In the genomic region with DNA sequence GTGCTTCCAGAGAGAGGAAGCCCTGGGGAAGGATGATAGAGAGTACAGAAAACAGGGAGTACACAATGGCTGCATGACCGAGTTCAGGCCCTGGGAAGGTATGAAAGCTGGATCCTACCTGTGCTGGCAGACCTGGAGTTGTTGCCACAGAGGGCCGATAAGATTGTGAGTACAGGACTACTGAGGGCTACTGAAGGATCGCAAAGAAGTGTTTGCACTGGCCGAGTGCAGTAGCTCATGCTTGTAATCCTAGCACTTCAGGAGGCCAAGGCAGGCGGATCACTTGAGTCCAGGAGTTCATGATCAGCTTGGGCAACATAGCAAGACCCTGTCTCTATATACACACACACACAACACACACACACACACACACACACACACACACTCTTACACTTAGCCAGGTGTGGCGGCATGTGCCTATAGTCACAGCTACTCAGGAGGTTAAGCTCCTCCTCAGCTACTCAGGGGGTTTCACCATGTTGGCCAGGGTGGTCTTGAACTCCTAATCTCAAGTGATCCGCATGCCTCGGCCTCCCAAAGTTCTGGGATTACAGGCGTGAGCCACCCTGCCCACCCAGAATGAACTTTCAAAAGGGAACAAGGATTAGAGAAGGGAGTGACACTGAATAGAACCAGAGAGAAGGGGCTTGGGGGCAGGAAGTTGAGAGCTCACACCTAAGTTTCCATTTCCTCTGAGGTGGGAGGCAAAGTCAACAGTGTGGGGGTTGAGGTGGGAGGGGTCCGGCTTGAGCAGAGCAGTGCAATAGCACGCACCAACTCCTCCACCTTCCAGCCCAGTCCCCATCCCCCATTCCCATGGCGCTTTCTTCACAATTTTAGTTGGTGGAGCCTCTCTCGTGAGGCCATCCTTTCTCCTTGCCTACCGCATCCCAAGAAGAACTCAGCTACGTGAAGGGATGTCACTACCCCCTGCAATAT, we compare ENCODE assay signal across 14 cellular contexts. TPM values are rescaled to one million over a fixed set of nuclear protein-coding genes. Genes with fewer than 3 reads are reported as not detected.
DNase-seq lines count a peak whose midpoint lies in the region; ATAC-seq and TF ChIP-seq lines count a peak whose summit lies in the region.
"Had no signal": no experiment of that assay in that cellular context is flagged by ENCODE, and none has a peak within 500 bp of the region (broad histone marks: within the 10 kb centered on the region; RNA-seq: fewer than 3 reads in every experiment).

No MANE protein-coding gene starts in this region.

- DNase-seq in GM12865 (ENCODE audit: low read depth), result peak; percentile 95
- DNase-seq in activated T-cell treated with anti-CD3 and anti-CD28 coated beads for 24 hours (ENCODE audit: low read depth), result peak; percentile 10
- peak; percentile 33 for DNase-seq in stimulated activated CD8-positive, alpha-beta memory T cell treated with anti-CD3 and anti-CD28 coated beads, Interleukin-12 subunit alpha, Interleukin-12 subunit beta, amount 100 ng/mL, for 1 hour (ENCODE audit: low read depth)
- no peak for DNase-seq in NCI-H748 (lab: John Stamatoyannopoulos, UW; ENCODE audit: unreplicated experiment)
- DNase-seq in A172 (ENCODE audit: low spot score), result no peak
- DNase-seq in activated CD4-positive, alpha-beta T cell treated with anti-CD3 and anti-CD28 coated beads for 4 hours, result no peak
- DNase-seq: DMS79; NCI-H748 treated with DMSO at 0.1 percent for 48 hours; stimulated activated CD4-positive, alpha-beta T cell treated with anti-CD3 and anti-CD28 coated beads, Interleukin-2, amount 100 ng/mL, for 48 hours; T-helper 9 cell had no signal

- POLR2A ChIA-PET in HEK293 (lab: Yijun Ruan, JAX), result interaction anchor here (0.7 kb wide), 1 partner anchor 721 kb away, joined by 3 read pairs; no protein-coding TSS in a partner anchor

- ATAC-seq in HG02852 (IDR thresholded peaks at IDR 0.05; ENCODE audit: unreplicated experiment), result no peak

- H3K4me3 ChIP-seq in GM12865 (ENCODE audit: low read depth, low read length), result peak overlapping the region; percentile 73
- no peak overlapping the region for H3K4me3 ChIP-seq in HEK293 (ENCODE audit: low read depth, low read length)

- H3K4me1 ChIP-seq in HEK293 (ENCODE audit: control insufficient read depth, insufficient read depth, low read length), result peaks cover 2% of the 10 kb centered on the region; the same call in 1 of the 2 replicates

- TF ChIP-seq CTCF in GM12865 (IDR thresholded peaks at IDR 0.05; ENCODE audit: insufficient read depth, low read depth, low read length, missing control alignments) (no peak), HEK293 (tag by site-specific recombination; IDR thresholded peaks at IDR 0.05) (no peak)

- no peak overlapping the region for H3K27ac ChIP-seq in HEK293 (ENCODE audit: extremely low read depth, low read depth, low read length)
- H3K27ac ChIP-seq: neutrophil had no signal

- CTCF ChIA-PET in HEK293 (lab: Yijun Ruan, JAX), result interaction anchor here (1.1 to 3.8 kb wide), 3 partner anchors 10 to 212 kb away, joined by 3 to 15 read pairs (median 3); partner anchors contain the start of genes C1QBP and ZNF594

- H3K36me3 ChIP-seq in HEK293 (ENCODE audit: control insufficient read depth in 2 of 2, insufficient read depth in 1 of 2, low read length in 2 of 2), result peaks cover 4 to 15% of the 10 kb centered on the region in 2 experiments; a peak in 2 of 3 replicates
- H3K36me3 ChIP-seq: neutrophil had no signal

- H3K9me3 ChIP-seq in HEK293 (ENCODE audit: control insufficient read depth, insufficient read depth, low read depth, low read length), result no peaks in the 10 kb centered on the region
- H3K9me3 ChIP-seq: neutrophil had no signal

TF ChIP-seq in HEK293, 187 proteins besides CTCF, POLR2A, EP300 and RAD21:
- TF ChIP-seq ZNF24 (tag by site-specific recombination; IDR thresholded peaks at IDR 0.05), result no peak
- TF ChIP-seq EGR2 (tag by site-specific recombination; IDR thresholded peaks at IDR 0.05; ENCODE audit: low read depth), result peak; percentile 65
- TF ChIP-seq ZNF488 (tag by site-specific recombination; IDR thresholded peaks at IDR 0.05), result no peak
- no peak for TF ChIP-seq ZBTB11 (tag by site-specific recombination; conservative IDR thresholded peaks at IDR 0.05; ENCODE audit: low read depth)
- TF ChIP-seq ZFHX2 (tag by site-specific recombination; conservative IDR thresholded peaks at IDR 0.05), result peak; percentile 29

RNA-seq across cellular contexts. Expression of gene SCIMP, which starts 7.5 kb away (rescaled TPM):
- total RNA-seq in A172 (2014; rRNA removed; shearing (Covaris generic)), result not detected in 2 replicates
- total RNA-seq: endothelial cell of umbilical vein had no signal

RNA-seq across cellular contexts. Expression of gene ZNF594, which starts 35.5 kb away (rescaled TPM):
- 16.1 and 20.9 TPM in 2 replicates for total RNA-seq in A172 (2014; rRNA removed; shearing (Covaris generic))

RNA-seq across cellular contexts. Expression of gene RABEP1, which starts 54.9 kb away (rescaled TPM):
- 54.0 and 60.9 TPM in 2 replicates for total RNA-seq in A172 (2014; rRNA removed; shearing (Covaris generic))

Comparison
In these comparisons a context has a peak if more than half of its experiments do, and no peak if none do; other contexts are left out.
1. DNase-seq: peak in GM12865 (single experiment), activated T-cell treated with anti-CD3 and anti-CD28 coated beads for 24 hours (single experiment) and stimulated activated CD8-positive, alpha-beta memory T cell treated with anti-CD3 and anti-CD28 coated beads, Interleukin-12 subunit alpha, Interleukin-12 subunit beta, amount 100 ng/mL, for 1 hour (single experiment); none in NCI-H748 (single experiment), A172 (single experiment) and activated CD4-positive, alpha-beta T cell treated with anti-CD3 and anti-CD28 coated beads for 4 hours (0 of 2).